8 cellular contexts compared by ENCODE assay signal in the genomic region with DNA sequence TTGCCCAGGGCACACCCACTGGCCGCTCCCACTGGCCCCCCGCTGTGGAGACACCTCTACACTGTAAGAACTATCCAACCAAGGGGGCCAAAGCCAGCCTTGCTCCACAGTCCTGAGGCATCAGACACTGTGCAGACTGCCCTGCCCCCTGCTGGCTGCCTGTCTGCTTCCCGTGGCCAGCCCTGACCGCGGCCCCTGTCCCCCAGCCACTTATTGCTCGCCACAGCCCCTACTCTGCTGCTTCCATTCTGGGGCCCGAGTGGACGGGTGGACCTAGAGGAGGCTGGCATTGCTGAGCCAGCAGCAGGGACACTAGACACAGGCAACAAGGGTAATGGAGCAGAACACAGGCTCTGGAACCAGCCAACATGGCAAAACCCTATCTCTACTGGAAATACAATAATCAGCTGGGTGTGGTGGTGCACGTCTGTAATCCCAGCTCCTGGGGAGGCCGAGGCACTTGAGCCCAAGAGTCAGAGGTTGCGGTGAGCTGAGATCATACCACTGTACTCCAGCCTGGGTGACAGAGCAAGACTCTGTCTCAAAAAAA. TPM values are rescaled to one million over a fixed set of nuclear protein-coding genes. Genes with fewer than 3 reads are reported as not detected.
DNase-seq lines count a peak whose midpoint lies in the region; ATAC-seq and TF ChIP-seq lines count a peak whose summit lies in the region.

No MANE protein-coding gene starts in this region.

- peaks cover 2% of the 10 kb centered on the region for H3K36me3 Mint-ChIP-seq in activated naive CD4-positive, alpha-beta T cell treated with anti-CD3 and anti-CD28 coated beads for 36 hours (ENCODE audit: low read depth)

- peak overlapping the region; percentile 75 for H3K4me2 ChIP-seq in OCI-LY3 (ENCODE audit: low read length)
- H3K4me2 ChIP-seq in hepatocyte, result no peak overlapping the region

- H3K27me3 ChIP-seq in A673 (replicated peaks; ENCODE audit: insufficient read depth, low read depth, low read length, poor library complexity) (no peaks in the 10 kb centered on the region), OCI-LY3 (ENCODE audit: low read depth, low read length) (no peaks in the 10 kb centered on the region), hepatocyte (no peaks in the 10 kb centered on the region)

- no peak for DNase-seq in A673 (ENCODE audit: low spot score)
- DNase-seq in activated naive CD4-positive, alpha-beta T cell treated with anti-CD3 and anti-CD28 coated beads for 36 hours, result peak; percentile 67
- DNase-seq in hepatocyte (ENCODE audit: low spot score), result peak; percentile 58
- DNase-seq in stimulated activated CD4-positive, alpha-beta T cell treated with anti-CD3 and anti-CD28 coated beads, Interleukin-2, amount 100 ng/mL, for 24 hours, result peak; percentile 65 to 69

- H2AFZ ChIP-seq in OCI-LY3 (ENCODE audit: low read depth, low read length) (peak overlapping the region; percentile 89), hepatocyte (no peak overlapping the region)

- H3K4me1 ChIP-seq in A673 (ENCODE audit: insufficient read depth, low read length, poor library complexity, severe bottlenecking), result no peaks in the 10 kb centered on the region
- peaks cover 18% of the 10 kb centered on the region for H3K4me1 ChIP-seq in OCI-LY3 (ENCODE audit: low read length)
- H3K4me1 ChIP-seq in hepatocyte (ENCODE audit: insufficient read depth), result no peaks in the 10 kb centered on the region

- H3K4me3 Mint-ChIP-seq in activated naive CD4-positive, alpha-beta T cell treated with anti-CD3 and anti-CD28 coated beads for 36 hours, result no peak overlapping the region

- no peaks in the 10 kb centered on the region for H3K4me1 Mint-ChIP-seq in activated naive CD4-positive, alpha-beta T cell treated with anti-CD3 and anti-CD28 coated beads for 36 hours (ENCODE audit: low read depth)

- ATAC-seq in GM19043 (IDR thresholded peaks at IDR 0.05; ENCODE audit: low read depth, unreplicated experiment), result peak; percentile 63
- ATAC-seq in HG02642 (IDR thresholded peaks at IDR 0.05; ENCODE audit: poor library complexity, unreplicated experiment), result no peak
- no peak for ATAC-seq in HG03520 (IDR thresholded peaks at IDR 0.05; ENCODE audit: unreplicated experiment)

- H3K27ac Mint-ChIP-seq in activated naive CD4-positive, alpha-beta T cell treated with anti-CD3 and anti-CD28 coated beads for 36 hours, result no peak overlapping the region

- H3K27me3 Mint-ChIP-seq in activated naive CD4-positive, alpha-beta T cell treated with anti-CD3 and anti-CD28 coated beads for 36 hours (ENCODE audit: low read depth), result no peaks in the 10 kb centered on the region

- intact Hi-C loops in A673 (cut with micrococcal nuclease; ENCODE audit: unreplicated experiment), result loop anchor here (10.0 kb wide), 1 partner anchor 514 kb away; no protein-coding TSS in a partner anchor
- intact Hi-C loops in activated naive CD4-positive, alpha-beta T cell treated with anti-CD3 and anti-CD28 coated beads for 36 hours (cut with micrococcal nuclease), result loop anchor here (5.0 kb wide), 1 partner anchor 162 kb away; no protein-coding TSS in a partner anchor

- POLR2A ChIA-PET in A673 (lab: Charles Lee; ENCODE audit: low non-redundant PET), result no interaction called here

- H3K79me2 ChIP-seq in OCI-LY3 (ENCODE audit: low read length) (no peaks in the 10 kb centered on the region), hepatocyte (no peaks in the 10 kb centered on the region)

- WGBS in hepatocyte (ENCODE audit: low lambda C conversion rate, missing lambda C conversion rate), result 52% methylated on average over 11 of the region's 11 CpGs

- H3K9me3 ChIP-seq in A673 (ENCODE audit: low read depth, low read length, poor library complexity, severe bottlenecking) (no peaks in the 10 kb centered on the region), OCI-LY3 (ENCODE audit: insufficient read depth, low read length) (no peaks in the 10 kb centered on the region), hepatocyte (ENCODE audit: low read depth) (no peaks in the 10 kb centered on the region)

- no peak overlapping the region for H3K4me3 ChIP-seq in A673 (ENCODE audit: low read depth, low read length, poor library complexity, severe bottlenecking)
- H3K4me3 ChIP-seq in OCI-LY3 (ENCODE audit: low read length), result peak overlapping the region; percentile 45
- no peak overlapping the region for H3K4me3 ChIP-seq in hepatocyte

- no peaks in the 10 kb centered on the region for H3K36me3 ChIP-seq in A673 (ENCODE audit: insufficient read depth, low read length, poor library complexity, severe bottlenecking)
- H3K36me3 ChIP-seq in OCI-LY3 (replicated peaks; ENCODE audit: low read depth, low read length), result no peaks in the 10 kb centered on the region
- H3K36me3 ChIP-seq in hepatocyte (replicated peaks; ENCODE audit: insufficient read depth, low read depth), result no peaks in the 10 kb centered on the region

- CTCF ChIA-PET in A673 (lab: Charles Lee), result no interaction called here
- CTCF ChIA-PET in activated naive CD4-positive, alpha-beta T cell treated with anti-CD3 and anti-CD28 coated beads for 36 hours (lab: Charles Lee), result interaction anchor here (0.5 to 4.1 kb wide), 18 partner anchors 12 to 323 kb away, joined by 3 to 21 read pairs (median 4); partner anchors contain the start of gene LRRC37A3

- TF ChIP-seq CTCF in A673 (conservative IDR thresholded peaks at IDR 0.05; ENCODE audit: low read depth, low read length), result peak; percentile 70
- peak; percentile 89 for TF ChIP-seq CTCF in OCI-LY3 (IDR thresholded peaks at IDR 0.05; ENCODE audit: low read depth, low read length)
- peak; percentile 51 for TF ChIP-seq CTCF in hepatocyte (IDR thresholded peaks at IDR 0.05; ENCODE audit: poor library complexity)

- no TSS peak for BruUV-seq in A673 (replicated peaks; lab: Mats Ljungman, UMichigan)

- no peak overlapping the region for H3K27ac ChIP-seq in A673 (ENCODE audit: low read depth, low read length, poor library complexity, severe bottlenecking)
- H3K27ac ChIP-seq in OCI-LY3 (ENCODE audit: low read length), result no peak overlapping the region
- H3K27ac ChIP-seq in hepatocyte, result no peak overlapping the region

- no peak overlapping the region for H3K9ac ChIP-seq in OCI-LY3 (ENCODE audit: low read length)

- H3K9me3 Mint-ChIP-seq in activated naive CD4-positive, alpha-beta T cell treated with anti-CD3 and anti-CD28 coated beads for 36 hours, result no peaks in the 10 kb centered on the region

- no peaks in the 10 kb centered on the region for H3K9me2 ChIP-seq in hepatocyte (replicated peaks; ENCODE audit: insufficient read depth)

- H4K20me1 ChIP-seq in OCI-LY3 (ENCODE audit: insufficient read depth, low read length) (no peaks in the 10 kb centered on the region), hepatocyte (ENCODE audit: insufficient read depth, poor library complexity, severe bottlenecking) (no peaks in the 10 kb centered on the region)

RNA-seq across cellular contexts. Expression of gene LRRC37A3, which starts 19.7 kb away (rescaled TPM):
- total RNA-seq in A673 (2021) (17.2 and 17.6 TPM in 2 replicates), hepatocyte (7.2 and 9.0 TPM in 2 replicates)
- 1 to 10 TPM; 8.7 to 9.0 TPM for total RNA-seq in activated naive CD4-positive, alpha-beta T cell treated with anti-CD3 and anti-CD28 coated beads for 36 hours
- 4.3 and 8.4 TPM in 2 replicates for polyA plus RNA-seq in hepatocyte
